ENCODE assay signal across 8 cellular contexts in genomic region chr16:30651124-30652004, GRCh38. TPM values are rescaled to one million over a fixed set of nuclear protein-coding genes. Genes with fewer than 3 reads are reported as not detected.
DNase-seq lines count a peak whose midpoint lies in the region; ATAC-seq and TF ChIP-seq lines count a peak whose summit lies in the region.

No MANE protein-coding gene starts in this region.

- WGBS in esophagus squamous epithelium, 2 donors, result 0 to 1% methylated on average over 11 to 15 of the region's 71 CpGs

- H3K27ac Mint-ChIP-seq in naive B cell, result peak overlapping the region; percentile 95 to 99 (median 99)

- CTCF ChIA-PET in OCI-LY7 (lab: Charles Lee; ENCODE audit: unreplicated experiment), result no interaction called here

- H3K9me3 Mint-ChIP-seq in naive B cell, result no peaks in the 10 kb centered on the region

- H3K4me3 ChIP-seq in OCI-LY7 (ENCODE audit: low read depth, low read length, poor library complexity, severe bottlenecking) (peak overlapping the region; percentile 86), esophagus squamous epithelium (peak overlapping the region; percentile 43 to 98 (median 88))

- H3K27ac ChIP-seq in C4-2B (peak overlapping the region; percentile 81), OCI-LY7 (ENCODE audit: low read depth, low read length, poor library complexity, severe bottlenecking) (peak overlapping the region; percentile 75), esophagus squamous epithelium (peak overlapping the region; percentile 83 to 99 (median 98))

- H3K4me2 ChIP-seq in OCI-LY7 (ENCODE audit: low read length), result peak overlapping the region; percentile 95

- ATAC-seq in HG03520 (IDR thresholded peaks at IDR 0.05; ENCODE audit: unreplicated experiment) (peak; percentile 43), naive B cell (ENCODE audit: low read depth in 2 of 2) (peak; percentile 62 to 67)

- BruUV-seq in OCI-LY7 (replicated peaks; lab: Mats Ljungman, UMichigan), result no TSS peak

- POLR2A ChIA-PET in OCI-LY7 (lab: Charles Lee), result interaction anchor here (0.9 kb wide), 1 partner anchor 48 kb away, joined by 6 read pairs; no protein-coding TSS in a partner anchor

- no peaks in the 10 kb centered on the region for H3K9me3 ChIP-seq in OCI-LY7 (ENCODE audit: low read length)
- H3K9me3 ChIP-seq in esophagus squamous epithelium, result no peaks in the 10 kb centered on the region

- TF ChIP-seq CTCF in C4-2B (conservative IDR thresholded peaks at IDR 0.05) (peak; percentile 90), OCI-LY7 (conservative IDR thresholded peaks at IDR 0.05; ENCODE audit: low read length) (peak; percentile 77), esophagus squamous epithelium (IDR thresholded peaks at IDR 0.05) (peak; percentile 30 to 59 (median 44))

- H3K36me3 Mint-ChIP-seq in naive B cell, result peaks cover 0 to 15% of the 10 kb centered on the region in 2 donors

- H3K79me2 ChIP-seq in OCI-LY7 (ENCODE audit: insufficient read depth, low read depth, low read length), result peaks cover 9% of the 10 kb centered on the region; the same call in 1 of the 2 replicates

- TF ChIP-seq POLR2A in esophagus squamous epithelium (IDR thresholded peaks at IDR 0.05), result no peak

- H3K27me3 ChIP-seq in esophagus squamous epithelium, result no peaks in the 10 kb centered on the region

- H3K36me3 ChIP-seq in OCI-LY7 (ENCODE audit: insufficient read depth, low read length), result peaks cover 39% of the 10 kb centered on the region
- peaks cover 16 to 42% (median 31%) of the 10 kb centered on the region in 3 donors for H3K36me3 ChIP-seq in esophagus squamous epithelium

- H3K27me3 Mint-ChIP-seq in naive B cell, result no peaks in the 10 kb centered on the region

- H2AFZ ChIP-seq in OCI-LY7 (ENCODE audit: low read length), result peak overlapping the region; percentile 84

- H3K9me2 ChIP-seq in OCI-LY7 (ENCODE audit: insufficient read depth, low read length), result no peaks in the 10 kb centered on the region

- H3K4me1 Mint-ChIP-seq in naive B cell, result peaks cover 25 to 39% (median 31%) of the 10 kb centered on the region in 3 donors

- H3K4me1 ChIP-seq in OCI-LY7 (ENCODE audit: insufficient read depth, low read length, poor library complexity, severe bottlenecking) (peaks cover 17% of the 10 kb centered on the region), esophagus squamous epithelium (peaks cover 9 to 34% (median 17%) of the 10 kb centered on the region in 3 donors)

- H4K20me1 ChIP-seq in OCI-LY7 (ENCODE audit: insufficient read depth, low read length), result no peaks in the 10 kb centered on the region

- DNase-seq in GM19238 (ENCODE audit: insufficient read length, low spot score), result peak; percentile 89
- DNase-seq in OCI-LY7 (ENCODE audit: low spot score), result peak; percentile 87
- peak; percentile 84 to 89 for DNase-seq in activated T-cell treated with anti-CD3 and anti-CD28 coated beads, Interleukin-2, amount 50 U/mL, for 48 hours
- no peak for DNase-seq in esophagus squamous epithelium (lab: John Stamatoyannopoulos, UW)
- peak; percentile 69 for DNase-seq in naive B cell
- peak; percentile 74 for DNase-seq in stimulated activated naive CD4-positive, alpha-beta T cell treated with Interleukin-2 at 50 U/mL for 16 hours (lab: John Stamatoyannopoulos, UW)

- intact Hi-C loops in OCI-LY7 (cut with micrococcal nuclease; ENCODE audit: unreplicated experiment), result loop anchor here (2.0 kb wide), 2 partner anchors 47 to 181 kb away; partner anchors contain the start of gene SRCAP
- intact Hi-C loops in esophagus squamous epithelium (cut with DNase I), result no loop called here

- H3K4me3 Mint-ChIP-seq in naive B cell, result peak overlapping the region; percentile 92 to 100 (median 97)

RNA-seq across cellular contexts. Expression of gene PRR14, which starts 0.6 kb away (rescaled TPM):
- 33.2 and 35.2 TPM in 2 replicates for total RNA-seq in OCI-LY7 (2014; rRNA removed; shearing (Covaris generic))
- total RNA-seq in OCI-LY7 (2022), result 75.5 and 81.4 TPM in 2 replicates
- 10 to 100 TPM; 16.6 to 21.8 (median 20.3) TPM for total RNA-seq in esophagus squamous epithelium
- 10 to 100 TPM; 11.6 to 40.9 (median 17.8) TPM for polyA plus RNA-seq in naive B cell (ENCODE audit: low read depth in 6 of 6)

RNA-seq across cellular contexts. Expression of gene FBRS, which starts 6.9 kb away (rescaled TPM):
- total RNA-seq in OCI-LY7 (2014; rRNA removed; shearing (Covaris generic)), result 31.8 and 36.8 TPM in 2 replicates
- 89.8 and 97.5 TPM in 2 replicates for total RNA-seq in OCI-LY7 (2022)
- total RNA-seq in esophagus squamous epithelium, result 10 to 100 TPM; 22.3 to 80.2 (median 45.3) TPM
- 1 to 10 TPM in 5 of 6 donors, under 1 TPM in 1; 0.88 to 9.0 (median 4.2) TPM for polyA plus RNA-seq in naive B cell (ENCODE audit: low read depth in 6 of 6)

RNA-seq across cellular contexts. Expression of gene ZNF689, which starts 41.2 kb away (rescaled TPM):
- total RNA-seq in OCI-LY7 (2014; rRNA removed; shearing (Covaris generic)), result 13.1 and 15.0 TPM in 2 replicates
- total RNA-seq in OCI-LY7 (2022) (15.5 and 16.7 TPM in 2 replicates), esophagus squamous epithelium (1 to 10 TPM; 2.0 to 6.7 (median 3.8) TPM)
- 10 to 100 TPM in 4 of 6 donors, 1 to 10 TPM in 2; 6.1 to 12.8 (median 10.5) TPM for polyA plus RNA-seq in naive B cell (ENCODE audit: low read depth in 6 of 6)

RNA-seq across cellular contexts. Expression of gene SRCAP, which starts 47.6 kb away (rescaled TPM):
- 15.6 and 41.8 TPM in 2 replicates for total RNA-seq in OCI-LY7 (2014; rRNA removed; shearing (Covaris generic))
- 92.6 and 93.7 TPM in 2 replicates for total RNA-seq in OCI-LY7 (2022)
- 10 to 100 TPM; 10.7 to 39.6 (median 26.1) TPM for total RNA-seq in esophagus squamous epithelium
- 10 to 100 TPM in 5 of 6 donors, not detected in 1; 11.9 to 41.5 (median 14.8) TPM for polyA plus RNA-seq in naive B cell (ENCODE audit: low read depth in 6 of 6)
